In the genomic region with DNA sequence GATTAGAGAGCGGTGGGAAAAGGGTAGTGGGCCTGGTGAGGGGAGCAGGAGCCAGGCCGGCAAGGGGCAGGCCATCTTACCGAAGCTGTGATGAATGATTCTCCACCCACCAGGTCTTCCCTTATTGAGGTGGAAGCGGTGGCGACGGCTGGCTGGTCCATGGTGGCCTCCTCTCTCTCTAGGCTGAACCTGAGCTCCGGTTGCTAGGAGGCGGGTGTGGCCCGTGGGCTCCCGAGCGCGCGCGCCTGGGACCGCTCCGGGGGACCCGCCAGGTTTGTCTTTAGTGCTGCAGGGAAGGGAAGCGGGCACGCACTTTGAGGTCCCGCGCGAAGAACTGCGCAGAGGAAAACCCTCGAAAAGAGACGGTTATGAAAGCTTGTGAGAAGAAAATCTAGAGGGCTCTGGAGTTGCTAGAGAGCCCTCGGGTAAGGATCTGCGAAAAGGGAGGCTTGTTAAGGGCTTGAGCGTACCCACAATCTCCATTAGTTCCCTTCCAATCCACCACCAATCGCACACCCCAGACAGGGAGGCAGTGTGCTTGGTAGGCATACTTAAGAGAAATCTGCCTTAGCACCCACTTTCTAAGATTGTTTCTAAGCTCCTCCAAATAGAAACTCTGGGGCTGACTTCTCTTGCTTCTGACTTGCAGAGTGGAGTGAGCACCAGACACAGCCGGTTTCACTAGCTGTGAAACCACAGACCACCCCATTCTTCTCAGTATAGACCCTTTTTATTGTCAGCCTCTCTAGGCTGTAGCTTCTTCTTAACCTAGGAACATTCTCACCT, we compare ENCODE assay signal across 14 cellular contexts. TPM values are rescaled to one million over a fixed set of nuclear protein-coding genes. Genes with fewer than 3 reads are reported as not detected.
DNase-seq lines count a peak whose midpoint lies in the region; ATAC-seq, FAIRE-seq and TF ChIP-seq lines count a peak whose summit lies in the region.
"Had no signal": no experiment of that assay in that cellular context is flagged by ENCODE, and none has a peak within 500 bp of the region (broad histone marks: within the 10 kb centered on the region; RNA-seq: fewer than 3 reads in every experiment).

A gene with protein sequence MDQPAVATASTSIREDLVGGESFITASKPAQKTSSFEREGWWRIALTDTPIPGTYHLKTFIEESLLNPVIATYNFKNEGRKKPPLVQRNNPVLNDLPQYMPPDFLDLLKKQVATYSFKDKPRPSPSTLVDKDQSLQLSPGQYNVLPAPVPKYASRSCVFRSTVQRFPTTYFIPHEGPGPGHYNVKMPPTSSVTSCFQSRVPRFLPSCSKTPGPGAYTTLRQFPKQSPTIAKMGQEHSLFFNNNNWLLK (minus strand): TSS at position 218 of the 786 bp plus-strand sequence. CDS start 57 bp downstream, at position 161.

- no peak for TF ChIP-seq POLR2A in HepG2 (IDR thresholded peaks at IDR 0.05; ENCODE audit: insufficient read depth in 1 of 2, low read depth in 2 of 2, low read length in 2 of 2)

- H3K4me1 ChIP-seq in CD8-positive, alpha-beta T cell (ENCODE audit: insufficient read depth, low read length) = no peaks in the 10 kb centered on the region
- peaks cover 10% of the 10 kb centered on the region for H3K4me1 ChIP-seq in HepG2 (ENCODE audit: insufficient read depth, low read length)
- H3K4me1 ChIP-seq in pancreas = no peaks in the 10 kb centered on the region

- TF ChIP-seq RAD21 in HepG2 (CRISPR knock-in tag; IDR thresholded peaks at IDR 0.05) = no peak

- no peak within 1 kb of the TSS for H3K4me3 ChIP-seq in CD8-positive, alpha-beta T cell (ENCODE audit: low read depth, low read length)
- no peak within 1 kb of the TSS for H3K4me3 ChIP-seq in HepG2 (replicated peaks in 1 of 3; ENCODE audit: insufficient read depth in 1 of 3, low read depth in 2 of 3, low read length in 3 of 3)
- H3K4me3 ChIP-seq in pancreas = no peak within 1 kb of the TSS

- peak within 1 kb of the TSS; percentile 55 for H3K27ac Mint-ChIP-seq in CD8-positive, alpha-beta T cell
- peak within 1 kb of the TSS; percentile 7 to 50 for H3K27ac Mint-ChIP-seq in T-cell
- H3K27ac Mint-ChIP-seq: stimulated activated naive B cell treated with anti-CD40 and anti-IgM and Interleukin-4, amounts not matched to agents 10 μg/mL and 1 μg/mL and 100 μg/mL, for 72 hours had no signal

- TF ChIP-seq EP300 in HepG2 (IDR thresholded peaks at IDR 0.05; ENCODE audit: low read depth in 2 of 2, low read length in 2 of 2) (no peak), HepG2 (CRISPR knock-in tag; IDR thresholded peaks at IDR 0.05; ENCODE audit: borderline replicate concordance) (no peak)

- POLR2A ChIA-PET in CD8-positive, alpha-beta T cell (lab: Charles Lee) = interaction anchor here (0.8 to 1.3 kb wide), 3 partner anchors 10 to 19 kb away, joined by 3 read pairs; no protein-coding TSS in a partner anchor
- POLR2A ChIA-PET in T-cell (lab: Charles Lee) = interaction anchor here in 1 of 2 donors (0.5 to 1.2 kb wide), 2 partner anchors 17 to 35 kb away, joined by 4 read pairs; no protein-coding TSS in a partner anchor
- POLR2A ChIA-PET in HepG2 (lab: Yijun Ruan, JAX) = interaction anchor here (1.3 kb wide), 1 partner anchor 15 kb away, joined by 3 read pairs; no protein-coding TSS in a partner anchor

- no peak for DNase-seq in CD8-positive, alpha-beta T cell
- no peak for DNase-seq in T-cell
- DNase-seq in HepG2 (ENCODE audit: low spot score) = no peak
- DNase-seq in pancreas = no peak
- no peak for DNase-seq in DMS53 (lab: John Stamatoyannopoulos, UW)
- DNase-seq in pons (ENCODE audit: low spot score) = no peak
- no peak for DNase-seq in D721Med (ENCODE audit: insufficient read length, low spot score)
- DNase-seq: activated CD4-positive, CD25-positive, alpha-beta regulatory T cell treated with anti-CD3 and anti-CD28 coated beads, Interleukin-2, amount 50 U/mL, for 72 hours; Kasumi-1; NCI-H2171; stimulated activated naive B cell treated with anti-CD40 and anti-IgM and Interleukin-4, amounts not matched to agents 10 μg/mL and 1 μg/mL and 100 μg/mL, for 72 hours had no signal

- no peaks in the 10 kb centered on the region for H3K9me3 ChIP-seq in CD8-positive, alpha-beta T cell (ENCODE audit: low read length)
- H3K9me3 ChIP-seq in HepG2 (ENCODE audit: low read length) (no peaks in the 10 kb centered on the region), pancreas (no peaks in the 10 kb centered on the region)

- no peak within 1 kb of the TSS for H3K4me2 ChIP-seq in HepG2 (ENCODE audit: low read depth, low read length)

- peaks cover under 1% of the 10 kb centered on the region for H3K36me3 ChIP-seq in CD8-positive, alpha-beta T cell (ENCODE audit: insufficient read depth, low read length)
- H3K36me3 ChIP-seq in HepG2 (replicated peaks in 1 of 2; ENCODE audit: control insufficient read depth in 1 of 2, insufficient read depth in 2 of 2, low read length in 2 of 2) = peaks cover 2 to 17% of the 10 kb centered on the region in 2 experiments; a peak in 2 of 5 replicates
- peaks cover 0 to 10% (median 0%) of the 10 kb centered on the region in 3 donors for H3K36me3 ChIP-seq in pancreas

- no peaks in the 10 kb centered on the region for H3K27me3 ChIP-seq in CD8-positive, alpha-beta T cell (ENCODE audit: insufficient read depth, low read length)
- H3K27me3 ChIP-seq in HepG2 (ENCODE audit: control insufficient read depth in 1 of 2, insufficient read depth in 2 of 2, low read length in 2 of 2) = no peaks in the 10 kb centered on the region
- H3K27me3 ChIP-seq in pancreas = no peaks in the 10 kb centered on the region

- ATAC-seq in CD8-positive, alpha-beta T cell = peak; percentile 11
- ATAC-seq in GM19463 (IDR thresholded peaks at IDR 0.05; ENCODE audit: unreplicated experiment) (peak; percentile 58), T-cell (replicated peaks in 1 of 4) (peak in 1 of 4 experiments; percentile 49), HepG2 (peak; percentile 49), pancreas (no peak)
- ATAC-seq: stimulated activated naive B cell treated with anti-CD40 and anti-IgM and Interleukin-4, amounts not matched to agents 10 μg/mL and 1 μg/mL and 100 μg/mL, for 72 hours had no signal

- H3K79me2 ChIP-seq in HepG2 (ENCODE audit: insufficient read depth, low read length) = no peaks in the 10 kb centered on the region

- no peak for FAIRE-seq in HepG2 (lab: Jason Lieb, UNC)
- FAIRE-seq in pancreas (lab: Jason Lieb, UNC) = no peak
- no peak for FAIRE-seq in D721Med (lab: Jason Lieb, UNC)
- FAIRE-seq: GM12892 had no signal

- peaks cover 52% of the 10 kb centered on the region for H3K36me3 Mint-ChIP-seq in CD8-positive, alpha-beta T cell
- peaks cover 29% of the 10 kb centered on the region for H3K36me3 Mint-ChIP-seq in T-cell

- intact Hi-C loops in CD8-positive, alpha-beta T cell (cut with DNase I, micrococcal nuclease) = no loop called here
- intact Hi-C loops in HepG2 (cut with micrococcal nuclease; ENCODE audit: unreplicated experiment) = no loop called here
- intact Hi-C loops in pancreas (cut with DNase I) = no loop called here

- no peak within 1 kb of the TSS for H3K9ac ChIP-seq in HepG2 (ENCODE audit: insufficient read depth, low read depth, low read length)

- no TSS peak for BruUV-seq in HepG2 (replicated peaks; lab: Mats Ljungman, UMichigan)

- H3K27me3 Mint-ChIP-seq in CD8-positive, alpha-beta T cell (ENCODE audit: low read depth) = no peaks in the 10 kb centered on the region
- no peaks in the 10 kb centered on the region for H3K27me3 Mint-ChIP-seq in T-cell
- H3K27me3 Mint-ChIP-seq: stimulated activated naive B cell treated with anti-CD40 and anti-IgM and Interleukin-4, amounts not matched to agents 10 μg/mL and 1 μg/mL and 100 μg/mL, for 72 hours had no signal

- H3K4me1 Mint-ChIP-seq in CD8-positive, alpha-beta T cell (ENCODE audit: low read depth) = peaks cover 11% of the 10 kb centered on the region
- peaks cover 6 to 7% (median 7%) of the 10 kb centered on the region in 3 donors for H3K4me1 Mint-ChIP-seq in T-cell

- in situ Hi-C loops in HepG2 (cut with HindIII; ENCODE audit: extremely low pct_ligation_motif_present, low pct_unique_long_range_greater_than_20kb) = loop anchor here (5.0 kb wide), 1 partner anchor 118 kb away; no protein-coding TSS in a partner anchor

- WGBS in HepG2 (ENCODE audit: low lambda C conversion rate) = 97% methylated on average over 30 of the region's 30 CpGs
- WGBS in pancreas, 2 donors = 85 to 88% methylated on average over 30 of the region's 30 CpGs

- H3K27ac ChIP-seq in CD8-positive, alpha-beta T cell (ENCODE audit: low read depth, low read length) = no peak within 1 kb of the TSS
- peak within 1 kb of the TSS; percentile 4 for H3K27ac ChIP-seq in HepG2 (ENCODE audit: extremely low read length, insufficient read depth, low read length)
- H3K27ac ChIP-seq in pancreas = no peak within 1 kb of the TSS

- H2AFZ ChIP-seq in HepG2 (ENCODE audit: low read length) = no peak within 1 kb of the TSS

- H3K9me3 Mint-ChIP-seq in CD8-positive, alpha-beta T cell = no peaks in the 10 kb centered on the region
- no peaks in the 10 kb centered on the region for H3K9me3 Mint-ChIP-seq in T-cell
- H3K9me3 Mint-ChIP-seq: stimulated activated naive B cell treated with anti-CD40 and anti-IgM and Interleukin-4, amounts not matched to agents 10 μg/mL and 1 μg/mL and 100 μg/mL, for 72 hours had no signal

- H4K20me1 ChIP-seq in HepG2 (ENCODE audit: insufficient read depth, low read length) = peaks cover 3% of the 10 kb centered on the region; the same call in 1 of the 2 replicates

- TF ChIP-seq CTCF in CD8-positive, alpha-beta T cell (IDR thresholded peaks at IDR 0.05) = no peak
- TF ChIP-seq CTCF in HepG2 (CRISPR knock-in tag; IDR thresholded peaks at IDR 0.05) (no peak), pancreas (IDR thresholded peaks at IDR 0.05) (no peak), D721Med (IDR thresholded peaks at IDR 0.05; ENCODE audit: insufficient read depth, missing control alignments) (no peak)

- H3K4me3 Mint-ChIP-seq in CD8-positive, alpha-beta T cell = no peak within 1 kb of the TSS
- H3K4me3 Mint-ChIP-seq in T-cell = no peak within 1 kb of the TSS
- H3K4me3 Mint-ChIP-seq: stimulated activated naive B cell treated with anti-CD40 and anti-IgM and Interleukin-4, amounts not matched to agents 10 μg/mL and 1 μg/mL and 100 μg/mL, for 72 hours had no signal

- CTCF ChIA-PET in CD8-positive, alpha-beta T cell (lab: Charles Lee) = interaction anchor here (1.2 to 1.4 kb wide), 2 partner anchors 13 to 122 kb away, joined by 3 read pairs; no protein-coding TSS in a partner anchor
- CTCF ChIA-PET in T-cell (lab: Charles Lee) (interaction anchor here (0.5 to 1.0 kb wide), 2 partner anchors 18 kb away, joined by 3 to 4 read pairs; no protein-coding TSS in a partner anchor), HepG2 (lab: Yijun Ruan, JAX; ENCODE audit: low intra/inter-chr PET ratio, low total read pairs) (no interaction called here)

RNA-seq across cellular contexts. Expression of the gene that starts here (rescaled TPM):
- under 1 TPM in 1 of 2 experiments, not detected in 1; 0.39 TPM for total RNA-seq in CD8-positive, alpha-beta T cell
- under 1 TPM in 2 of 5 donors, not detected in 3; 0.50 to 0.79 TPM for total RNA-seq in T-cell
- 0.15 TPM in 2 replicates for total RNA-seq in HepG2 (2016; rRNA removed; fragmentation: Illumina TruSeq; extraction: Trizol)
- total RNA-seq in HepG2 (2016; cell fraction: cytosol; rRNA removed; fragmentation: Illumina TruSeq; extraction: Trizol; ENCODE audit: low read depth) = 0.53 and 1.1 TPM in 2 replicates
- total RNA-seq in HepG2 (2016; cell fraction: insoluble cytoplasmic fraction; rRNA removed; fragmentation: Illumina TruSeq; extraction: Trizol) = 0.28 TPM in 1 of 2 replicates, not detected in the other
- total RNA-seq in HepG2 (2016; cell fraction: membrane; rRNA removed; fragmentation: Illumina TruSeq; extraction: Trizol) = 0.34 and 0.71 TPM in 2 replicates
- 0.41 and 0.75 TPM in 2 replicates for total RNA-seq in HepG2 (2016; cell fraction: nucleus; rRNA removed; fragmentation: Illumina TruSeq; extraction: Trizol)
- 0.11 and 0.20 TPM in 2 replicates for polyA plus RNA-seq in HepG2 (2011; rRNA removed)
- polyA plus RNA-seq in HepG2 (2011; cell fraction: cytosol; rRNA removed) = not detected in 2 replicates
- polyA plus RNA-seq in HepG2 (2011; cell fraction: nucleus; rRNA removed) = 0.19 and 0.80 TPM in 2 replicates
- polyA plus RNA-seq in HepG2 (2012) = 0.17 and 0.27 TPM in 2 replicates
- polyA plus RNA-seq in HepG2 (2016; cell fraction: cytosol; fragmentation: Illumina TruSeq; extraction: Trizol; ENCODE audit: low read depth) = not detected in 2 replicates
- not detected in 2 replicates for polyA plus RNA-seq in HepG2 (2016; cell fraction: insoluble cytoplasmic fraction; fragmentation: Illumina TruSeq; extraction: Trizol; ENCODE audit: low read depth)
- not detected in 2 replicates for polyA plus RNA-seq in HepG2 (2016; cell fraction: membrane; fragmentation: Illumina TruSeq; extraction: Trizol; ENCODE audit: low read depth)
- polyA plus RNA-seq in HepG2 (2016; cell fraction: nucleus; fragmentation: Illumina TruSeq; extraction: Trizol; ENCODE audit: insufficient read depth, low read depth) = not detected in 2 replicates
- polyA minus RNA-seq in HepG2 (2011; rRNA and poly(A)+ RNA removed; ENCODE audit: low replicate concordance) = 0.23 and 0.32 TPM in 2 replicates
- polyA minus RNA-seq in HepG2 (2011; cell fraction: cytosol; rRNA and poly(A)+ RNA removed) = not detected in 2 replicates
- 1.5 and 2.6 TPM in 2 replicates for polyA minus RNA-seq in HepG2 (2011; cell fraction: nucleus; rRNA and poly(A)+ RNA removed)
- not detected for total RNA-seq in pancreas
- polyA plus RNA-seq in pancreas = not detected
- total RNA-seq: RPMI7951 had no signal

Comparison
In these comparisons a context has a peak if more than half of its experiments do, and no peak if none do; other contexts are left out.
1. Peak in ATAC-seq in CD8-positive, alpha-beta T cell; RNA of the gene not detected or under 1 TPM.
2. ATAC-seq: peak in GM19463 (single experiment) and HepG2 (single experiment); none in pancreas (0 of 4).